ENCODE assay signal across 17 cellular contexts in genomic region chr11:113447621-113448310, GRCh38. TPM values are rescaled to one million over a fixed set of nuclear protein-coding genes. Genes with fewer than 3 reads are reported as not detected.
DNase-seq lines count a peak whose midpoint lies in the region; ATAC-seq and TF ChIP-seq lines count a peak whose summit lies in the region.
"Had no signal": no experiment of that assay in that cellular context is flagged by ENCODE, and none has a peak within 500 bp of the region (broad histone marks: within the 10 kb centered on the region; RNA-seq: fewer than 3 reads in every experiment).

No MANE protein-coding gene starts in this region.

- H3K4me2 ChIP-seq in SK-N-SH: no peak overlapping the region

- H3K4me1 Mint-ChIP-seq in activated CD8-positive, alpha-beta memory T cell treated with anti-CD3 and anti-CD28 coated beads, Interleukin-2, amount 10 ng/mL, durations not matched to agents 7 days and 5 days: peaks cover 40% of the 10 kb centered on the region

- H3K27ac Mint-ChIP-seq in activated CD8-positive, alpha-beta memory T cell treated with anti-CD3 and anti-CD28 coated beads, Interleukin-2, amount 10 ng/mL, durations not matched to agents 7 days and 5 days: peak overlapping the region; percentile 52
- H3K27ac Mint-ChIP-seq: memory B cell had no signal

- CTCF ChIA-PET in activated CD8-positive, alpha-beta memory T cell treated with anti-CD3 and anti-CD28 coated beads, Interleukin-2, amount 10 ng/mL, durations not matched to agents 7 days and 5 days (lab: Charles Lee): interaction anchor here (1.3 kb wide), 1 partner anchor 16 kb away, joined by 3 read pairs; no protein-coding TSS in a partner anchor
- CTCF ChIA-PET in SK-N-SH (lab: Yijun Ruan, JAX): interaction anchor here (1.9 kb wide), 1 partner anchor 30 kb away, joined by 6 read pairs; no protein-coding TSS in a partner anchor

- H3K9me3 Mint-ChIP-seq in activated CD8-positive, alpha-beta memory T cell treated with anti-CD3 and anti-CD28 coated beads, Interleukin-2, amount 10 ng/mL, durations not matched to agents 7 days and 5 days (ENCODE audit: low read depth): no peaks in the 10 kb centered on the region
- H3K9me3 Mint-ChIP-seq: memory B cell had no signal

- POLR2A ChIA-PET in SK-N-SH (lab: Yijun Ruan, JAX): interaction anchor here (1.5 kb wide), 1 partner anchor 10 kb away, joined by 4 read pairs; no protein-coding TSS in a partner anchor

- TF ChIP-seq EP300 in SK-N-SH (IDR thresholded peaks at IDR 0.05; ENCODE audit: borderline replicate concordance in 1 of 2, low read depth in 1 of 2, low read length in 1 of 2): no peak
- no peak for TF ChIP-seq EP300 in suprapubic skin (IDR thresholded peaks at IDR 0.05)

- peak overlapping the region in 1 of 2 experiments; percentile 76; a peak in 2 of 4 replicates for H3K27ac ChIP-seq in SK-N-SH (ENCODE audit: low read depth in 2 of 2, low read length in 1 of 2)
- H3K27ac ChIP-seq in epithelial cell of prostate: peak overlapping the region; percentile 20
- H3K27ac ChIP-seq in suprapubic skin: peak overlapping the region; percentile 15

- no peak overlapping the region for H3K4me3 ChIP-seq in SK-N-SH (ENCODE audit: low read depth in 2 of 2, low read length in 1 of 2)
- H3K4me3 ChIP-seq in suprapubic skin: no peak overlapping the region

- peak; percentile 55 for DNase-seq in activated CD8-positive, alpha-beta memory T cell treated with anti-CD3 and anti-CD28 coated beads, Interleukin-2, amount 10 ng/mL, durations not matched to agents 7 days and 5 days
- DNase-seq in activated CD8-positive, alpha-beta memory T cell treated with anti-CD3 and anti-CD28 coated beads, Interleukin-2, amount 50 U/mL, for 48 hours: no peak
- DNase-seq in SK-N-SH (peak; percentile 40), epithelial cell of prostate (ENCODE audit: low read depth, low spot score) (no peak), suprapubic skin (ENCODE audit: low spot score in 2 of 2) (no peak), ecto neural progenitor cell (ENCODE audit: low spot score) (no peak), Right ventricle myocardium superior (no peak)
- DNase-seq: effector CD4-positive, alpha-beta T cell; GF-D8; hippocampal formation; NCI-H187; posterior cingulate gyrus; stimulated activated CD4-positive, alpha-beta T cell treated with anti-CD3 and anti-CD28 coated beads, Interleukin-1b, Interleukin-23, amount 100 ng/mL, for 48 hours; stimulated activated naive CD4-positive, alpha-beta T cell treated with Interleukin-2 at 50 U/mL for 16 hours had no signal

- TF ChIP-seq RAD21 in SK-N-SH (IDR thresholded peaks at IDR 0.05; ENCODE audit: low read length): no peak

- peak; percentile 62 for ATAC-seq in activated CD8-positive, alpha-beta memory T cell treated with anti-CD3 and anti-CD28 coated beads, Interleukin-2, amount 10 ng/mL, durations not matched to agents 7 days and 5 days
- no peak for ATAC-seq in HG03520 (IDR thresholded peaks at IDR 0.05; ENCODE audit: unreplicated experiment)
- ATAC-seq in Right ventricle myocardium superior (ENCODE audit: poor library complexity): no peak

- H3F3A ChIP-seq in SK-N-SH (replicated peaks; ENCODE audit: insufficient read depth): no peaks in the 10 kb centered on the region

- H3K36me3 ChIP-seq in SK-N-SH (replicated peaks in 1 of 2; ENCODE audit: control insufficient read depth in 1 of 2, insufficient read depth in 2 of 2, low read length in 1 of 2): no peaks in the 10 kb centered on the region
- no peaks in the 10 kb centered on the region for H3K36me3 ChIP-seq in suprapubic skin

- no peak overlapping the region for H3K4me3 Mint-ChIP-seq in activated CD8-positive, alpha-beta memory T cell treated with anti-CD3 and anti-CD28 coated beads, Interleukin-2, amount 10 ng/mL, durations not matched to agents 7 days and 5 days
- H3K4me3 Mint-ChIP-seq: memory B cell had no signal

- no peaks in the 10 kb centered on the region for H3K36me3 Mint-ChIP-seq in activated CD8-positive, alpha-beta memory T cell treated with anti-CD3 and anti-CD28 coated beads, Interleukin-2, amount 10 ng/mL, durations not matched to agents 7 days and 5 days
- H3K36me3 Mint-ChIP-seq: memory B cell had no signal

- H3K9me3 ChIP-seq in SK-N-SH (no peaks in the 10 kb centered on the region), suprapubic skin (no peaks in the 10 kb centered on the region)

- H3K27me3 Mint-ChIP-seq in activated CD8-positive, alpha-beta memory T cell treated with anti-CD3 and anti-CD28 coated beads, Interleukin-2, amount 10 ng/mL, durations not matched to agents 7 days and 5 days: peaks cover 18% of the 10 kb centered on the region

- no peak for TF ChIP-seq CTCF in SK-N-SH (IDR thresholded peaks at IDR 0.05)
- TF ChIP-seq CTCF in suprapubic skin (IDR thresholded peaks at IDR 0.05): no peak

- H3K9me2 ChIP-seq in SK-N-SH: no peaks in the 10 kb centered on the region

- H4K20me1 ChIP-seq in SK-N-SH (ENCODE audit: insufficient read depth): no peaks in the 10 kb centered on the region

- no peak for TF ChIP-seq POLR2A in suprapubic skin (IDR thresholded peaks at IDR 0.05)

- H2AFZ ChIP-seq in SK-N-SH (ENCODE audit: low read depth): no peak overlapping the region

- intact Hi-C loops in Right ventricle myocardium superior (cut with DNase I): no loop called here

- H3K79me2 ChIP-seq in SK-N-SH (ENCODE audit: insufficient read depth): no peaks in the 10 kb centered on the region

- no peak overlapping the region for H3K9ac ChIP-seq in SK-N-SH

- H3K4me1 ChIP-seq in SK-N-SH (ENCODE audit: control insufficient read depth in 1 of 2, insufficient read depth in 2 of 2, low read depth in 1 of 2, low read length in 1 of 2): peaks cover 0 to 40% of the 10 kb centered on the region in 2 experiments; a peak in 1 of 4 replicates
- H3K4me1 ChIP-seq in suprapubic skin: peaks cover 19% of the 10 kb centered on the region

- WGBS in SK-N-SH (ENCODE audit: low lambda C conversion rate): 29% methylated on average over 7 of the region's 8 CpGs
- WGBS in suprapubic skin: 44% methylated on average over 8 of the region's 8 CpGs

- no peaks in the 10 kb centered on the region; the same call in 1 of the 2 replicates for H3K27me3 ChIP-seq in SK-N-SH (ENCODE audit: insufficient read depth)
- peaks cover 2% of the 10 kb centered on the region for H3K27me3 ChIP-seq in suprapubic skin

TF ChIP-seq in SK-N-SH, 30 proteins besides CTCF, POLR2A, EP300 and RAD21:
- peak; percentile 34; the same call in 1 of the 2 replicates for TF ChIP-seq MXI1 (IDR thresholded peaks at IDR 0.05; ENCODE audit: low read depth, low read length)
- TF ChIP-seq ELF1 (IDR thresholded peaks at IDR 0.05): no peak

RNA-seq across cellular contexts. Expression of gene DRD2, which starts 27.4 kb away (rescaled TPM):
- 1 to 10 TPM in 1 of 2 experiments, under 1 TPM in 1; 0.52 to 1.4 TPM for total RNA-seq in activated CD8-positive, alpha-beta memory T cell treated with anti-CD3 and anti-CD28 coated beads, Interleukin-2, amount 10 ng/mL, durations not matched to agents 7 days and 5 days
- polyA plus RNA-seq in SK-N-SH (2012; rRNA removed): 0.10 and 0.18 TPM in 2 replicates
- polyA plus RNA-seq in SK-N-SH (2012; cell fraction: cytosol; rRNA removed): 0.06 and 0.39 TPM in 2 replicates
- 0.05 and 0.12 TPM in 2 replicates for polyA plus RNA-seq in SK-N-SH (2012; cell fraction: nucleus; rRNA removed)
- 1 to 10 TPM in 1 of 4 donors, under 1 TPM in 1, not detected in 2; 0.16 to 1.8 TPM for total RNA-seq in suprapubic skin
- not detected for total RNA-seq in Right ventricle myocardium superior
- polyA plus RNA-seq: AG04450 had no signal

Comparison
In these comparisons a context has a peak if more than half of its experiments do, and no peak if none do; other contexts are left out.
1. DNase-seq: peak in activated CD8-positive, alpha-beta memory T cell treated with anti-CD3 and anti-CD28 coated beads, Interleukin-2, amount 10 ng/mL, durations not matched to agents 7 days and 5 days (single experiment) and SK-N-SH (single experiment); none in activated CD8-positive, alpha-beta memory T cell treated with anti-CD3 and anti-CD28 coated beads, Interleukin-2, amount 50 U/mL, for 48 hours (single experiment), epithelial cell of prostate (single experiment), suprapubic skin (0 of 2), ecto neural progenitor cell (single experiment) and Right ventricle myocardium superior (single experiment).